Comparison of ENCODE assay signal across 14 cellular contexts in the genomic region with DNA sequence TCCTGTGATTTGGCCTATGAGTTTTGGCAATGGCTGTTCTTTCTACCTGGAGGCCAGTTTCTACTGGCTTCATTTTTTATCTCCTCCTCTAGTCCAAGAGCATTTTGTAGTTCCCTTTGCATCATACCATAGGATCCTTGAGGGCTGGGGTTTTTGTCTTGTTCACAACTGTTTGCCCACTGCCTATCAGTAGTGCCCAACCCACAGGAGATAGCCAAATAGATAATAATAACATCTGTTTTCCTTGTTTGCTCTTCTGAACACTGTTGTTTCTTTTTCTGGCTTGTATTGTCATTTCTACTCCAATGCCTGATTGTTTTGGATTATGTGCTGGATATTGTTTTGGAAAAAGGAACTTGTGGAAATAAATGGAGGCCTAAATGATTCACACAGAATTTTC. TPM values are rescaled to one million over a fixed set of nuclear protein-coding genes. Genes with fewer than 3 reads are reported as not detected.
A peak's percentile ranks its signal among the peaks of the same experiment; 100 is the strongest.
DNase-seq lines count a peak whose midpoint lies in the region; ATAC-seq, FAIRE-seq and TF ChIP-seq lines count a peak whose summit lies in the region.
"Had no signal": no experiment of that assay in that cellular context is flagged by ENCODE, and none has a peak within 500 bp of the region (broad histone marks: within the 10 kb centered on the region; RNA-seq: fewer than 3 reads in every experiment).

No MANE protein-coding gene starts in this region.

- H3K4me1 Mint-ChIP-seq in CD4-positive, alpha-beta memory T cell, result peaks cover 17 to 58% (median 34%) of the 10 kb centered on the region in 4 donors
- peaks cover 31 to 35% of the 10 kb centered on the region in 2 experiments for H3K4me1 Mint-ChIP-seq in H9
- H3K4me1 Mint-ChIP-seq in activated T-helper 1 cell treated with anti-CD3 and anti-CD28 coated beads, Interleukin-12 subunit alpha, Interleukin-12 subunit beta, Interleukin-2, Interleukin-4 antibody, amounts not matched to agents 30 ng/mL and 10 ng/mL and 1 ng/mL, durations not matched to agents 14 hours and 24 hours and 36 hours (ENCODE audit: low read depth), result peaks cover 67% of the 10 kb centered on the region

- H2AFZ ChIP-seq in H9 (ENCODE audit: low read length) (no peak overlapping the region), keratinocyte (ENCODE audit: control insufficient read depth, low read length) (peak overlapping the region; percentile 54)
- H2AFZ ChIP-seq: parathyroid adenoma had no signal

- H2BK5ac ChIP-seq in H9 (ENCODE audit: insufficient read length, low read length), result no peak overlapping the region

- TF ChIP-seq CTCF in H9 (conservative IDR thresholded peaks at IDR 0.05) (no peak), keratinocyte (optimal IDR thresholded peaks at IDR 0.05 in 1 of 3, IDR thresholded peaks at IDR 0.05 in 1 of 3, conservative IDR thresholded peaks at IDR 0.05 in 1 of 3; ENCODE audit: extremely low read depth in 1 of 3, insufficient read depth in 2 of 3, low read length in 3 of 3) (no peak)

- peak overlapping the region in 4 of 7 donors; percentile 4 to 77 (median 56) for H3K27ac Mint-ChIP-seq in CD4-positive, alpha-beta memory T cell
- peak overlapping the region in 1 of 3 experiments; percentile 25; a peak in 2 of 7 replicates for H3K27ac Mint-ChIP-seq in H9
- H3K27ac Mint-ChIP-seq in activated T-helper 1 cell treated with anti-CD3 and anti-CD28 coated beads, Interleukin-12 subunit alpha, Interleukin-12 subunit beta, Interleukin-2, Interleukin-4 antibody, amounts not matched to agents 30 ng/mL and 10 ng/mL and 1 ng/mL, durations not matched to agents 14 hours and 24 hours and 36 hours, result peak overlapping the region; percentile 49

- no peak overlapping the region for H4K5ac ChIP-seq in H9 (ENCODE audit: insufficient read length, low read depth, low read length)

- no peak overlapping the region for H3K18ac ChIP-seq in H9 (ENCODE audit: insufficient read length, low read depth, low read length)

- H3K27me3 ChIP-seq in CD4-positive, alpha-beta memory T cell (ENCODE audit: insufficient read depth, low read length), result no peaks in the 10 kb centered on the region
- H3K27me3 ChIP-seq in H9 (ENCODE audit: insufficient read depth, low read length), result no peaks in the 10 kb centered on the region
- no peaks in the 10 kb centered on the region for H3K27me3 ChIP-seq in keratinocyte (ENCODE audit: control insufficient read depth, extremely low read depth, insufficient read depth, low read length)

- CTCF ChIA-PET in CD4-positive, alpha-beta memory T cell (lab: Charles Lee; ENCODE audit: partially characterized antibody), result no interaction called here

- no peak overlapping the region for H3K4me2 ChIP-seq in H9 (ENCODE audit: insufficient read depth, insufficient read length, low read length)
- H3K4me2 ChIP-seq in keratinocyte (ENCODE audit: control insufficient read depth, extremely low read depth, insufficient read depth, low read depth, low read length), result peak overlapping the region; percentile 35

- H3K9ac ChIP-seq in H9 (ENCODE audit: extremely low read depth, insufficient read length, low read length), result no peak overlapping the region
- H3K9ac ChIP-seq in keratinocyte (ENCODE audit: control insufficient read depth, extremely low read depth, insufficient read depth, low read length), result no peak overlapping the region
- H3K9ac ChIP-seq: parathyroid adenoma had no signal

- peaks cover 39% of the 10 kb centered on the region; the same call in 1 of the 2 replicates for H3K79me2 ChIP-seq in H9 (ENCODE audit: insufficient read depth, low read length)
- peaks cover 79% of the 10 kb centered on the region for H3K79me2 ChIP-seq in keratinocyte (ENCODE audit: control insufficient read depth, insufficient read depth, low read length)
- H3K79me2 ChIP-seq: parathyroid adenoma had no signal

- no peaks in the 10 kb centered on the region for H3K9me3 ChIP-seq in CD4-positive, alpha-beta memory T cell (ENCODE audit: control insufficient read depth in 1 of 2, low read length in 2 of 2)
- no peaks in the 10 kb centered on the region for H3K9me3 ChIP-seq in H9 (ENCODE audit: control insufficient read depth, low read depth, low read length)
- H3K9me3 ChIP-seq in keratinocyte (ENCODE audit: control insufficient read depth, low read depth, low read length), result no peaks in the 10 kb centered on the region

- H3K56ac ChIP-seq in H9 (ENCODE audit: insufficient read length, low read depth, low read length), result no peak overlapping the region

- H2BK12ac ChIP-seq in H9 (ENCODE audit: insufficient read length, low read depth, low read length), result no peak overlapping the region

- H4K91ac ChIP-seq in H9 (ENCODE audit: insufficient read length, low read depth, low read length), result no peak overlapping the region

- DNase-seq in CD4-positive, alpha-beta memory T cell, result no peak
- no peak for DNase-seq in H9
- no peak for DNase-seq in activated T-helper 1 cell treated with anti-CD3 and anti-CD28 coated beads, Interleukin-12 subunit alpha, Interleukin-12 subunit beta, Interleukin-2, Interleukin-4 antibody, amounts not matched to agents 30 ng/mL and 10 ng/mL and 1 ng/mL, durations not matched to agents 14 hours and 24 hours and 36 hours (ENCODE audit: low spot score)
- DNase-seq in keratinocyte (ENCODE audit: low read depth, low spot score), result no peak
- no peak for DNase-seq in COLO829 (ENCODE audit: low spot score)
- no peak for DNase-seq in SW480 (ENCODE audit: low spot score)
- DNase-seq in NCI-H2171 (lab: John Stamatoyannopoulos, UW), result no peak
- DNase-seq: activated effector memory CD4-positive, alpha-beta T cell treated with anti-CD3 and anti-CD28 coated beads, Interleukin-2, amount 50 U/mL, for 16 hours; GDM1; NCI-H345; T-cell had no signal

- no peak overlapping the region for H3K27ac ChIP-seq in CD4-positive, alpha-beta memory T cell (ENCODE audit: low read depth, low read length)
- H3K27ac ChIP-seq in H9 (ENCODE audit: insufficient read length, low read depth, low read length), result no peak overlapping the region
- no peak overlapping the region for H3K27ac ChIP-seq in keratinocyte (ENCODE audit: control insufficient read depth, insufficient read depth, low read length)
- H3K27ac ChIP-seq: parathyroid adenoma had no signal

- peaks cover 0 to 4% of the 10 kb centered on the region in 2 donors for H3K36me3 Mint-ChIP-seq in CD4-positive, alpha-beta memory T cell
- H3K36me3 Mint-ChIP-seq in H9 (ENCODE audit: insufficient read depth in 1 of 3, low read depth in 3 of 3), result peaks cover 44 to 63% (median 47%) of the 10 kb centered on the region in 3 experiments; a peak in 6 of 7 replicates
- H3K36me3 Mint-ChIP-seq in activated T-helper 1 cell treated with anti-CD3 and anti-CD28 coated beads, Interleukin-12 subunit alpha, Interleukin-12 subunit beta, Interleukin-2, Interleukin-4 antibody, amounts not matched to agents 30 ng/mL and 10 ng/mL and 1 ng/mL, durations not matched to agents 14 hours and 24 hours and 36 hours (ENCODE audit: low read depth), result peaks cover 40% of the 10 kb centered on the region
- H3K36me3 Mint-ChIP-seq: T-cell had no signal

- no peak for ATAC-seq in GM21526 (IDR thresholded peaks at IDR 0.05; ENCODE audit: low FRiP score, unreplicated experiment)
- ATAC-seq: T-cell had no signal

- POLR2A ChIA-PET in CD4-positive, alpha-beta memory T cell (lab: Charles Lee; ENCODE audit: partially characterized antibody), result no interaction called here

- peaks cover 54% of the 10 kb centered on the region for H3K4me1 ChIP-seq in CD4-positive, alpha-beta memory T cell (ENCODE audit: insufficient read depth, low read length)
- H3K4me1 ChIP-seq in H9 (ENCODE audit: insufficient read depth, low read length) (no peaks in the 10 kb centered on the region; the same call in 1 of the 2 replicates), keratinocyte (ENCODE audit: control insufficient read depth, extremely low read depth, insufficient read depth, low read length) (peaks cover 15% of the 10 kb centered on the region)
- H3K4me1 ChIP-seq: parathyroid adenoma had no signal

- no peak overlapping the region for H3K23ac ChIP-seq in H9 (ENCODE audit: insufficient read length, low read depth, low read length)

- dilution Hi-C loops in keratinocyte (cut with MboI; ENCODE audit: extremely low pct_ligation_motif_present, low sequenced_read_pairs), result no loop called here

- H3K9me3 Mint-ChIP-seq in CD4-positive, alpha-beta memory T cell, result peaks cover 0 to 4% (median 0%) of the 10 kb centered on the region in 8 donors
- H3K9me3 Mint-ChIP-seq in H9, result no peaks in the 10 kb centered on the region
- H3K9me3 Mint-ChIP-seq in activated T-helper 1 cell treated with anti-CD3 and anti-CD28 coated beads, Interleukin-12 subunit alpha, Interleukin-12 subunit beta, Interleukin-2, Interleukin-4 antibody, amounts not matched to agents 30 ng/mL and 10 ng/mL and 1 ng/mL, durations not matched to agents 14 hours and 24 hours and 36 hours, result no peaks in the 10 kb centered on the region
- H3K9me3 Mint-ChIP-seq: T-cell had no signal

- peak overlapping the region in 3 of 8 donors; percentile 1 to 64 (median 40) for H3K4me3 Mint-ChIP-seq in CD4-positive, alpha-beta memory T cell
- H3K4me3 Mint-ChIP-seq in H9, result peak overlapping the region; percentile 29 to 70
- peak overlapping the region; percentile 69 for H3K4me3 Mint-ChIP-seq in activated T-helper 1 cell treated with anti-CD3 and anti-CD28 coated beads, Interleukin-12 subunit alpha, Interleukin-12 subunit beta, Interleukin-2, Interleukin-4 antibody, amounts not matched to agents 30 ng/mL and 10 ng/mL and 1 ng/mL, durations not matched to agents 14 hours and 24 hours and 36 hours
- H3K4me3 Mint-ChIP-seq: T-cell had no signal

- H2BK15ac ChIP-seq in H9 (ENCODE audit: low read depth, low read length), result no peak overlapping the region

- H3K27me3 Mint-ChIP-seq in CD4-positive, alpha-beta memory T cell, result no peaks in the 10 kb centered on the region
- 0 out of 2 replicates have a peak, but pooled peaks cover 1% of the 10 kb centered on the region for H3K27me3 Mint-ChIP-seq in H9 (ENCODE audit: low read depth)
- peaks cover 2% of the 10 kb centered on the region for H3K27me3 Mint-ChIP-seq in activated T-helper 1 cell treated with anti-CD3 and anti-CD28 coated beads, Interleukin-12 subunit alpha, Interleukin-12 subunit beta, Interleukin-2, Interleukin-4 antibody, amounts not matched to agents 30 ng/mL and 10 ng/mL and 1 ng/mL, durations not matched to agents 14 hours and 24 hours and 36 hours (ENCODE audit: insufficient read depth)
- H3K27me3 Mint-ChIP-seq: T-cell had no signal

- no peaks in the 10 kb centered on the region for H4K20me1 ChIP-seq in H9 (ENCODE audit: control insufficient read depth, insufficient read depth, insufficient read length)
- H4K20me1 ChIP-seq in keratinocyte (ENCODE audit: control insufficient read depth, extremely low read depth, insufficient read depth, low read length), result no peaks in the 10 kb centered on the region

- H3K14ac ChIP-seq in H9 (ENCODE audit: insufficient read depth, low read length), result no peak overlapping the region

- no peak for FAIRE-seq in keratinocyte (lab: Jason Lieb, UNC)
- FAIRE-seq: islet of Langerhans had no signal

- H2AK5ac ChIP-seq in H9 (ENCODE audit: insufficient read length, low read length), result no peak overlapping the region

- H3K4me3 ChIP-seq in CD4-positive, alpha-beta memory T cell (ENCODE audit: low read length in 2 of 2), result no peak overlapping the region
- H3K4me3 ChIP-seq in keratinocyte (ENCODE audit: control insufficient read depth in 2 of 3, extremely low read depth in 1 of 3, insufficient read depth in 2 of 3, low read depth in 1 of 3, low read length in 3 of 3), result no peak overlapping the region

- H3K4ac ChIP-seq in H9 (ENCODE audit: low read depth, low read length), result no peak overlapping the region

- peaks cover 5% of the 10 kb centered on the region for H3K79me1 ChIP-seq in H9 (ENCODE audit: insufficient read depth, low read depth, low read length, poor library complexity, severe bottlenecking)

- intact Hi-C loops in CD4-positive, alpha-beta memory T cell (cut with micrococcal nuclease), result no loop called here
- intact Hi-C loops in activated T-helper 1 cell treated with anti-CD3 and anti-CD28 coated beads, Interleukin-12 subunit alpha, Interleukin-12 subunit beta, Interleukin-2, Interleukin-4 antibody, amounts not matched to agents 30 ng/mL and 10 ng/mL and 1 ng/mL, durations not matched to agents 14 hours and 24 hours and 36 hours (cut with micrococcal nuclease), result loop anchor here (5.0 kb wide), 1 partner anchor 1121 kb away; the partner anchor contains the start of gene ARID5B

- no peaks in the 10 kb centered on the region for H3K36me3 ChIP-seq in CD4-positive, alpha-beta memory T cell (ENCODE audit: insufficient read depth, low read length)
- H3K36me3 ChIP-seq in keratinocyte (ENCODE audit: control insufficient read depth in 2 of 2, extremely low read depth in 1 of 2, insufficient read depth in 2 of 2, low read length in 2 of 2), result peaks cover 2 to 4% of the 10 kb centered on the region in 2 experiments

- H3K23me2 ChIP-seq in H9 (ENCODE audit: insufficient read length, low read depth, low read length, poor library complexity, severe bottlenecking), result peaks cover 3% of the 10 kb centered on the region

- no peaks in the 10 kb centered on the region for H3K9me1 ChIP-seq in keratinocyte (ENCODE audit: control insufficient read depth, extremely low read depth, insufficient read depth, low read length)

- no peak overlapping the region for H2BK120ac ChIP-seq in H9 (ENCODE audit: low read depth, low read length, poor library complexity, severe bottlenecking)

- no peak overlapping the region for H2BK20ac ChIP-seq in H9 (ENCODE audit: low read depth, low read length, poor library complexity, severe bottlenecking)

- no peak overlapping the region for H3T11ph ChIP-seq in H9 (ENCODE audit: low read length)

- no peak overlapping the region for H4K8ac ChIP-seq in H9 (replicated peaks; ENCODE audit: insufficient read length, low read depth, low read length)

RNA-seq across cellular contexts. Expression of gene CDK1, which starts 3.4 kb away (rescaled TPM):
- 1 to 10 TPM; 1.3 to 1.6 TPM for total RNA-seq in CD4-positive, alpha-beta memory T cell
- polyA plus RNA-seq in CD4-positive, alpha-beta memory T cell, result under 1 TPM; 0.34 to 0.80 TPM
- total RNA-seq in H9 (2021), result 75.2 and 78.9 TPM in 2 replicates
- 100 and 104 TPM in 2 replicates for total RNA-seq in activated T-helper 1 cell treated with anti-CD3 and anti-CD28 coated beads, Interleukin-12 subunit alpha, Interleukin-12 subunit beta, Interleukin-2, Interleukin-4 antibody, amounts not matched to agents 30 ng/mL and 10 ng/mL and 1 ng/mL, durations not matched to agents 14 hours and 24 hours and 36 hours
- 5.2 to 43.8 TPM (median 19.2 TPM) in 3 replicates for polyA plus RNA-seq in keratinocyte
- polyA plus RNA-seq in keratinocyte (2011; ENCODE audit: low read depth), result not detected
- polyA plus RNA-seq in keratinocyte (2011; cell fraction: cytosol; rRNA removed), result 3.8 and 9.7 TPM in 2 replicates
- polyA plus RNA-seq in keratinocyte (2011; cell fraction: nucleus; rRNA removed), result 5.2 and 7.4 TPM in 2 replicates
- 0.49 and 20.9 TPM in 2 replicates for polyA plus RNA-seq in keratinocyte (2012; ENCODE audit: low replicate concordance)
- 0.89 to 8.6 TPM (median 2.2 TPM) in 3 replicates for polyA minus RNA-seq in keratinocyte
- polyA minus RNA-seq in keratinocyte (2011; cell fraction: cytosol; rRNA and poly(A)+ RNA removed), result 6.3 TPM
- 1.3 and 1.6 TPM in 2 replicates for polyA minus RNA-seq in keratinocyte (2011; cell fraction: nucleus; rRNA and poly(A)+ RNA removed)

Comparison
In these comparisons a context has a peak if more than half of its experiments do, and no peak if none do; other contexts are left out.
1. RNA of gene CDK1, which starts 3.4 kb away (total RNA-seq): 100 to 104 TPM in activated T-helper 1 cell treated with anti-CD3 and anti-CD28 coated beads, Interleukin-12 subunit alpha, Interleukin-12 subunit beta, Interleukin-2, Interleukin-4 antibody, amounts not matched to agents 30 ng/mL and 10 ng/mL and 1 ng/mL, durations not matched to agents 14 hours and 24 hours and 36 hours and 75.2 to 78.9 TPM in H9; 1.3 to 1.6 TPM in CD4-positive, alpha-beta memory T cell; every median in the first group is over 10 times any median in the second.